ENCODE assay signal across 1 cellular context in the genomic region with DNA sequence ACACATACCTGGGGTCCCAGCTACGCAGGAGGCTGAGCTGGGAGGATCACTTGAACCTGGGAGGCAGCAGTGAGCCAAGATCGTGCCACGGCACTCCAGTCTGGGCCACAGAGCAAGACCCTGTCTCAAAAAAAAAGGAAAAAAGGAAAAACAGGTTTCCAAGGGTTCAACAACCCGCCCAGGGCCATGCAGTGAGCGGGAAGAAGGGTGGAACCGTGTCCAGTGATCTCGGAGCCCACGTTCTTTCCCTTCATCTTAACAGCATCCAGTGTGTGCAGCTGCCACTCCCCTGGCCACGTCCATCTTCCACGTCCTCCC.
TF ChIP-seq lines count a peak whose summit lies in the region.

No MANE protein-coding gene starts in this region.

TF ChIP-seq in H1, 55 proteins besides CTCF, POLR2A, EP300 and RAD21:
- TF ChIP-seq CHD1 (IDR thresholded peaks at IDR 0.05; ENCODE audit: low read depth, low read length) = no peak
- no peak for TF ChIP-seq BCL11A (IDR thresholded peaks at IDR 0.05; ENCODE audit: low read depth in 2 of 2, low read length in 2 of 2)
- TF ChIP-seq SIN3A (conservative IDR thresholded peaks at IDR 0.05 in 1 of 2, IDR thresholded peaks at IDR 0.05 in 1 of 2; ENCODE audit: low read depth in 1 of 2, low read length in 2 of 2) = no peak
- no peak for TF ChIP-seq TAF7 (optimal IDR thresholded peaks at IDR 0.05; ENCODE audit: borderline replicate concordance, low read depth, low read length)
- TF ChIP-seq SP2 (IDR thresholded peaks at IDR 0.05; ENCODE audit: low read length) = no peak
- no peak for TF ChIP-seq CBX8 (IDR thresholded peaks at IDR 0.05; ENCODE audit: borderline replicate concordance, low read depth, low read length)
- TF ChIP-seq GABPA (IDR thresholded peaks at IDR 0.05; ENCODE audit: borderline replicate concordance, insufficient read depth, low read length) = no peak
- TF ChIP-seq, protein P1, sequence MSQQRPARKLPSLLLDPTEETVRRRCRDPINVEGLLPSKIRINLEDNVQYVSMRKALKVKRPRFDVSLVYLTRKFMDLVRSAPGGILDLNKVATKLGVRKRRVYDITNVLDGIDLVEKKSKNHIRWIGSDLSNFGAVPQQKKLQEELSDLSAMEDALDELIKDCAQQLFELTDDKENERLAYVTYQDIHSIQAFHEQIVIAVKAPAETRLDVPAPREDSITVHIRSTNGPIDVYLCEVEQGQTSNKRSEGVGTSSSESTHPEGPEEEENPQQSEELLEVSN (IDR thresholded peaks at IDR 0.05) = no peak
- TF ChIP-seq CHD2 (IDR thresholded peaks at IDR 0.05; ENCODE audit: low read length) = no peak
- no peak for TF ChIP-seq CBX5 (IDR thresholded peaks at IDR 0.05; ENCODE audit: low read depth, low read length)
- no peak for TF ChIP-seq SAP30 (IDR thresholded peaks at IDR 0.05; ENCODE audit: insufficient read depth, insufficient replicate concordance, low read length)
- TF ChIP-seq, protein P2, sequence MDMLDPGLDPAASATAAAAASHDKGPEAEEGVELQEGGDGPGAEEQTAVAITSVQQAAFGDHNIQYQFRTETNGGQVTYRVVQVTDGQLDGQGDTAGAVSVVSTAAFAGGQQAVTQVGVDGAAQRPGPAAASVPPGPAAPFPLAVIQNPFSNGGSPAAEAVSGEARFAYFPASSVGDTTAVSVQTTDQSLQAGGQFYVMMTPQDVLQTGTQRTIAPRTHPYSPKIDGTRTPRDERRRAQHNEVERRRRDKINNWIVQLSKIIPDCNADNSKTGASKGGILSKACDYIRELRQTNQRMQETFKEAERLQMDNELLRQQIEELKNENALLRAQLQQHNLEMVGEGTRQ (IDR thresholded peaks at IDR 0.05; ENCODE audit: low read length) = no peak
- no peak for TF ChIP-seq MAFK (IDR thresholded peaks at IDR 0.05; ENCODE audit: low read depth, low read length)
- no peak for TF ChIP-seq SIRT6 (IDR thresholded peaks at IDR 0.05; ENCODE audit: low read length)
- TF ChIP-seq, protein P3, sequence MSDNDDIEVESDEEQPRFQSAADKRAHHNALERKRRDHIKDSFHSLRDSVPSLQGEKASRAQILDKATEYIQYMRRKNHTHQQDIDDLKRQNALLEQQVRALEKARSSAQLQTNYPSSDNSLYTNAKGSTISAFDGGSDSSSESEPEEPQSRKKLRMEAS (IDR thresholded peaks at IDR 0.05) = no peak
- TF ChIP-seq POU5F1 (IDR thresholded peaks at IDR 0.05; ENCODE audit: low read depth, low read length) = no peak
- TF ChIP-seq CREB1 (IDR thresholded peaks at IDR 0.05) = no peak
- TF ChIP-seq CTBP2 (IDR thresholded peaks at IDR 0.05; ENCODE audit: borderline replicate concordance, insufficient read depth, insufficient read length, low read length) = no peak
